8 cellular contexts compared by ENCODE assay signal in genomic region chr1:198934901-198935301, GRCh38.
A peak's percentile ranks its signal among the peaks of the same experiment; 100 is the strongest.
DNase-seq lines count a peak whose midpoint lies in the region; ATAC-seq, FAIRE-seq and TF ChIP-seq lines count a peak whose summit lies in the region.

No MANE protein-coding gene starts in this region.

- in situ Hi-C loops in astrocyte of the cerebellum (cut with HindIII; ENCODE audit: low sequenced_read_pairs) = no loop called here

- ATAC-seq in HG03378 (IDR thresholded peaks at IDR 0.05; ENCODE audit: unreplicated experiment) = peak; percentile 19

- no peak for TF ChIP-seq CTCF in astrocyte of the cerebellum (IDR thresholded peaks at IDR 0.05; ENCODE audit: low read depth, low read length, missing control alignments)
- no peak for TF ChIP-seq CTCF in prostate gland (IDR thresholded peaks at IDR 0.05)

- H3K36me3 ChIP-seq in SK-N-MC (ENCODE audit: insufficient read depth, low read length) (peaks cover 42% of the 10 kb centered on the region), muscle layer of duodenum (ENCODE audit: control insufficient read depth in 1 of 2, insufficient read depth in 2 of 2, low read length in 2 of 2) (no peaks in the 10 kb centered on the region), prostate gland (no peaks in the 10 kb centered on the region)

- H3K9me3 ChIP-seq in SK-N-MC (ENCODE audit: low read depth, low read length) (no peaks in the 10 kb centered on the region), muscle layer of duodenum (ENCODE audit: control insufficient read depth in 1 of 2, low read length in 2 of 2) (no peaks in the 10 kb centered on the region), prostate gland (no peaks in the 10 kb centered on the region)

- no peaks in the 10 kb centered on the region for H3K27me3 ChIP-seq in muscle layer of duodenum (ENCODE audit: low read depth, low read length)
- no peaks in the 10 kb centered on the region for H3K27me3 ChIP-seq in prostate gland (replicated peaks; ENCODE audit: insufficient read depth)

- H3K9ac ChIP-seq in SK-N-MC (ENCODE audit: insufficient read length) = peak overlapping the region; percentile 95

- no peak for TF ChIP-seq POLR2A in prostate gland (IDR thresholded peaks at IDR 0.05)

- H3K4me1 ChIP-seq in muscle layer of duodenum (ENCODE audit: control insufficient read depth in 1 of 2, insufficient read depth in 2 of 2, low read length in 2 of 2) = peaks cover 0 to 11% of the 10 kb centered on the region in 2 donors
- no peaks in the 10 kb centered on the region for H3K4me1 ChIP-seq in prostate gland (replicated peaks)

- intact Hi-C loops in prostate gland (cut with DNase I) = no loop called here

- H3K4me3 ChIP-seq in SK-N-MC (peak overlapping the region; percentile 96), astrocyte of the cerebellum (ENCODE audit: low read depth, low read length) (peak overlapping the region; percentile 74), muscle layer of duodenum (ENCODE audit: low read depth in 1 of 2, low read length in 2 of 2) (peak overlapping the region; percentile 59 to 92), prostate gland (peak overlapping the region in 1 of 2 donors; percentile 17)

- peak overlapping the region; percentile 96 for H3K27ac ChIP-seq in SK-N-MC
- peak overlapping the region; percentile 88 for H3K27ac ChIP-seq in muscle layer of duodenum (ENCODE audit: low read length)
- H3K27ac ChIP-seq in prostate gland = no peak overlapping the region

- FAIRE-seq in HTR-8/SVneo (lab: Jason Lieb, UNC) = no peak

- WGBS in prostate gland = 21% methylated on average over 6 of the region's 6 CpGs

- peak; percentile 40 for DNase-seq in NK-92 treated with Interleukin-12 subunit alpha and Interleukin-12 subunit beta, amount 100 ng/mL, for 24 hours (lab: John Stamatoyannopoulos, UW)
- DNase-seq in NK-92 (lab: John Stamatoyannopoulos, UW; ENCODE audit: unreplicated experiment) (no peak), SK-N-MC (ENCODE audit: low read depth, low spot score) (peak; percentile 52), astrocyte of the cerebellum (ENCODE audit: low read depth) (no peak), prostate gland (ENCODE audit: low spot score) (no peak), HTR-8/SVneo (ENCODE audit: insufficient read length, low spot score) (no peak)

Comparison
In these comparisons a context has a peak if more than half of its experiments do, and no peak if none do; other contexts are left out.
1. DNase-seq: peak in NK-92 treated with Interleukin-12 subunit alpha and Interleukin-12 subunit beta, amount 100 ng/mL, for 24 hours (single experiment) and SK-N-MC (single experiment); none in NK-92 (single experiment), astrocyte of the cerebellum (single experiment), prostate gland (single experiment) and HTR-8/SVneo (single experiment).
2. H3K27ac ChIP-seq: peak in SK-N-MC (single experiment) and muscle layer of duodenum (single experiment); none in prostate gland (0 of 2).